In the genomic region with DNA sequence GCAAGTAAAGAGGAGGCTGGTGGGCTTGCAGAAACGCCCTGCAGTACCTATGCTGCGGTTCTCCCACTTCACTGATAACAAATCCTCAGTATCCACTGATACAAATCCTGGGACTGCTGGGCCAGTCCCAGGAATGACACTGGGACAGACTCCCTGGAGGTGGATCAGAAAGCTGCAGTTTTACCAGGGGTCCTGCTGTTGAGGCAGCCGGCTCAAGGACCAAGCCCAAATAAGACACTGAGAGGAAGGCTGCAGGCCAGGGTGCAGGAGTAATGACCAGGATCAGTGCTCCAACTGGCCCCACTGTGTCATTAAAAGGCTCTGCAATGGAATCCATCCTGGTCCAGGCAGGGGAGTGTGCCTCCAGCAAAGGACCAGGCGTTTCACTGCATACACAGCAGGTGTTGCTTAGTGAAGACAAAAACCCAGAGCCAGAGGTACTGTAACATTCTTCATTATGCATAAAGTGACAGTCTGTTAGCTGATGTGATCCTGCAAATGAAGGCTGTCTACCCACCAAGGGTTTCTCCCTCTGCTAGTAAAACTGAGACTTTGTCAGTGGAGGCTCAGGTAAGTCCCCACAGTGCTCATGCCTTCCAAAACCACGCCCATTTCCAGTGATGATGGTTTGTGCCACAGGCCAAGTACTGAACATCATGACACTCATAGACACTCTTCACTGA, we compare ENCODE assay signal across 1 cellular context.
TF ChIP-seq lines count a peak whose summit lies in the region.

No MANE protein-coding gene starts in this region.

TF ChIP-seq in GM12878, 131 proteins besides CTCF, POLR2A, EP300 and RAD21:
- TF ChIP-seq TBL1XR1 (IDR thresholded peaks at IDR 0.05; ENCODE audit: low read depth, low read length) = no peak
- TF ChIP-seq CREB1 (IDR thresholded peaks at IDR 0.05; ENCODE audit: low read depth) = 0 out of 2 replicates have a peak, but pooled peaks have one; percentile 14
- TF ChIP-seq, protein P1, sequence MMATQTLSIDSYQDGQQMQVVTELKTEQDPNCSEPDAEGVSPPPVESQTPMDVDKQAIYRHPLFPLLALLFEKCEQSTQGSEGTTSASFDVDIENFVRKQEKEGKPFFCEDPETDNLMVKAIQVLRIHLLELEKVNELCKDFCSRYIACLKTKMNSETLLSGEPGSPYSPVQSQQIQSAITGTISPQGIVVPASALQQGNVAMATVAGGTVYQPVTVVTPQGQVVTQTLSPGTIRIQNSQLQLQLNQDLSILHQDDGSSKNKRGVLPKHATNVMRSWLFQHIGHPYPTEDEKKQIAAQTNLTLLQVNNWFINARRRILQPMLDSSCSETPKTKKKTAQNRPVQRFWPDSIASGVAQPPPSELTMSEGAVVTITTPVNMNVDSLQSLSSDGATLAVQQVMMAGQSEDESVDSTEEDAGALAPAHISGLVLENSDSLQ (IDR thresholded peaks at IDR 0.05) = peak; percentile 30; the same call in 1 of the 2 replicates
- 0 out of 3 replicates have a peak, but pooled peaks have one; percentile 55 for TF ChIP-seq POU2F2 (IDR thresholded peaks at IDR 0.05; ENCODE audit: borderline replicate concordance, low read depth, low read length)
